In the genomic region with DNA sequence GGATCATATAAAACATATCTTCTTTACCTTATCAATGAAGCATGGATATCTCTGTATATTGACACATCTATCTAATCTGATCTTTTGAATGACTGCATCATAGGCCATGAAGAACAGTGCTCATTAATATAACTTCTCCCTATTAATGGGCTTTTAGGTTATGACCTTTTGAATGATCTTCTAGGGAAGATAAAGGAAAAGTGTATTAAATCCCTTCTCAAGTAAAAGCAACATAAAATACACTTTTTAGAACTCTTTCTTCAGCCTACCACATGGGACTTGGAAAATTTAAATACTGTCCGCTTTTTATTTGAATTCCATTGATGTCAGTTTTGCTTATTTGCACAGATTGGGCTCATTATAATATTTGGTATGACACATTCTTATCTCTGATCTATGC, we compare ENCODE assay signal across 3 cellular contexts.
"Had no signal": no experiment of that assay in that cellular context is flagged by ENCODE, and none has a peak within 500 bp of the region (broad histone marks: within the 10 kb centered on the region; RNA-seq: fewer than 3 reads in every experiment).

No MANE protein-coding gene starts in this region.

- DNase-seq: GDM1, GF-D8 had no signal

- H3K4me3 ChIP-seq: GM12878 had no signal
